ENCODE assay signal across 11 cellular contexts in the genomic region with DNA sequence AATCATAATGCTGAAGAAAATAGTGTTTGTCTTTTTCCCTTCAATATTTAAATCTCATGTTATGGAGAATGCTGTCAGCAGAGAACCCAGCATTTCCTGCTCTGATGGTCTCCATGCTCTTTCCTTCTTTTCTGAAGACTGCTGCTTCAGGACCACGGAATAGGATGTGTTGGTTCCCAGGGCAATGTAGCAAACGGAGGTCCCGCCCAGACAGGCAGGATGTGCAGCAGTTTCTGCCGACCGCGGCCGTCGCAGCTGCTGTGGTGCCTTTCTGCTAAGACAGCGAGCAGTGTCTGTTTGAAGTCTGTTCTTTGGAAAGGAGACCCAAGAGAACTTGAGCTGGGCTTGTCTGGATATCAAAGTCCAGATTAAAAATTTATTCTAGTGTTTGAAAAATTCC.
DNase-seq lines count a peak whose midpoint lies in the region; ATAC-seq and TF ChIP-seq lines count a peak whose summit lies in the region.
"Had no signal": no experiment of that assay in that cellular context is flagged by ENCODE, and none has a peak within 500 bp of the region (broad histone marks: within the 10 kb centered on the region; RNA-seq: fewer than 3 reads in every experiment).

No MANE protein-coding gene starts in this region.

- H3K36me3 ChIP-seq in KMS-11 (ENCODE audit: insufficient read depth) = no peaks in the 10 kb centered on the region
- H3K36me3 ChIP-seq: prostate gland, upper lobe of right lung had no signal

- H3K9ac ChIP-seq in KMS-11 = peak overlapping the region; percentile 19; the same call in 1 of the 2 replicates

- peaks cover 8% of the 10 kb centered on the region for H3K9me3 Mint-ChIP-seq in neural crest cell

- no peaks in the 10 kb centered on the region for H3K27me3 Mint-ChIP-seq in neural crest cell (ENCODE audit: low read depth)

- H3K27ac Mint-ChIP-seq in neural crest cell (ENCODE audit: unreplicated experiment) = no peak overlapping the region

- in situ Hi-C loops in astrocyte of the spinal cord (cut with HindIII; ENCODE audit: low sequenced_read_pairs) = no loop called here

- peak overlapping the region; percentile 27; the same call in 1 of the 2 replicates for H3K27ac ChIP-seq in KMS-11
- H3K27ac ChIP-seq: prostate gland, upper lobe of right lung had no signal

- H3K4me3 Mint-ChIP-seq in neural crest cell = no peak overlapping the region

- TF ChIP-seq CTCF in KMS-11 (conservative IDR thresholded peaks at IDR 0.05; ENCODE audit: low read depth, low read length) = no peak
- no peak for TF ChIP-seq CTCF in astrocyte of the spinal cord (IDR thresholded peaks at IDR 0.05; ENCODE audit: low read depth, low read length)
- TF ChIP-seq CTCF in neural crest cell (conservative IDR thresholded peaks at IDR 0.05) = no peak

- H3K27me3 ChIP-seq in KMS-11 (ENCODE audit: insufficient read depth, low read depth) = no peaks in the 10 kb centered on the region
- H3K27me3 ChIP-seq: upper lobe of right lung had no signal

- peaks cover 5% of the 10 kb centered on the region for H3K36me3 Mint-ChIP-seq in neural crest cell (ENCODE audit: low read depth)

- H3K4me1 Mint-ChIP-seq in neural crest cell = peaks cover 20% of the 10 kb centered on the region

- H3K4me2 ChIP-seq in KMS-11 = peak overlapping the region; percentile 64

- ATAC-seq in GM18511 (IDR thresholded peaks at IDR 0.05; ENCODE audit: unreplicated experiment) (no peak), GM19467 (IDR thresholded peaks at IDR 0.05; ENCODE audit: unreplicated experiment) (no peak)
- ATAC-seq: upper lobe of right lung had no signal

- H4K20me1 ChIP-seq in KMS-11 (ENCODE audit: insufficient read depth) = no peaks in the 10 kb centered on the region

- no peaks in the 10 kb centered on the region for H3K79me2 ChIP-seq in KMS-11 (ENCODE audit: insufficient read depth, low read depth)

- DNase-seq in EL (peak; percentile 33), astrocyte of the spinal cord (ENCODE audit: low read depth, low spot score) (peak; percentile 61), neural crest cell (ENCODE audit: low read depth, low spot score) (peak; percentile 39), GDM1 (lab: John Stamatoyannopoulos, UW) (no peak), NCI-H1436 (lab: John Stamatoyannopoulos, UW) (no peak)
- DNase-seq: NK-92 treated with Interleukin-12 subunit alpha and Interleukin-12 subunit beta, amount 100 ng/mL, for 24 hours; upper lobe of right lung had no signal

- H3K4me3 ChIP-seq in KMS-11 (IDR thresholded peaks at IDR 0.05; ENCODE audit: insufficient read depth, low read depth, low read length) (no peak overlapping the region), astrocyte of the spinal cord (ENCODE audit: low read depth, low read length) (no peak overlapping the region)
- H3K4me3 ChIP-seq: prostate gland, upper lobe of right lung had no signal

- H3K4me1 ChIP-seq in KMS-11 (ENCODE audit: low read depth, poor library complexity, severe bottlenecking) = peaks cover 7% of the 10 kb centered on the region
- H3K4me1 ChIP-seq: upper lobe of right lung had no signal

- H2AFZ ChIP-seq in KMS-11 (ENCODE audit: low read depth) = peak overlapping the region; percentile 68; the same call in 1 of the 2 replicates

Comparison
In these comparisons a context has a peak if more than half of its experiments do, and no peak if none do; other contexts are left out.
1. DNase-seq: peak in EL (single experiment), astrocyte of the spinal cord (single experiment) and neural crest cell (single experiment); none in GDM1 (single experiment) and NCI-H1436 (single experiment).